Comparison of ENCODE assay signal across 8 cellular contexts in the genomic region with DNA sequence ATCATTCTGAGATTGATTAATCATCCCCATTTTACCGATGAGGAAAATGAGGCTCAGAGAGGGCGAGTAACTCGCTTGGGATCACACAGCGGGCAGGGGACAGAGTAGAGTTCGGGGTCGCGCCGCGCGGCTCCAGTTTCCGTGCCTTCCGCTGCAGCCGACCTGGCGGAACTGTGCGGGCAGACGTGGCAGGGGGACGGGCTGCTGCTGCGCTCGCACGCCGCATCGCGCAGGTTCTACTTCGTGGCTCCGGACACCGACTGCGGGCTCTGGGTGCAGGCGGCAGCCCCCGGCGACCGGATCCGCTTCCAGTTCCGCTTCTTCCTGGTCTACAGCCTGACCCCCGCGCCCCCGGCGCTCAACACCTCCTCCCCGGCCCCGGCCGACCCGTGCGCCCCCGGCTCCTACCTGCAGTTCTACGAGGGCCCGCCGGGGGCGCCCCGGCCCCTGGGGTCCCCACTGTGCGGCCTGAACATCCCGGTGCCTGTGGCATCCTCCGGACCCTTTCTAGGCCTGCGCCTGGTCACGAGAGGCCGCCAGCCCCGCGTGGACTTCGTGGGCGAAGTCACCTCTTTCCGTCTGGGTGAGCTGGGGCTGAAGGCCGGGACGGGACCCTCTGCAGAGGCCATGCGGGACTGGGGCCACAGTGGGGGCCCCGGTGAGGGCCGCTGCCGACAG. TPM values are rescaled to one million over a fixed set of nuclear protein-coding genes. Genes with fewer than 3 reads are reported as not detected.
A peak's percentile ranks its signal among the peaks of the same experiment; 100 is the strongest.
DNase-seq lines count a peak whose midpoint lies in the region; ATAC-seq, FAIRE-seq and TF ChIP-seq lines count a peak whose summit lies in the region.

No MANE protein-coding gene starts in this region.

- intact Hi-C loops in naive thymus-derived CD4-positive, alpha-beta T cell (cut with micrococcal nuclease), result loop anchor here (1.0 to 10.0 kb wide), 2 partner anchors 120 to 150 kb away; partner anchors contain the start of gene HSPG2 (in 1 of the 2)

- H3K27me3 ChIP-seq in endodermal cell (ENCODE audit: control insufficient read depth, insufficient read depth, low read length, poor library complexity, severe bottlenecking), result no peaks in the 10 kb centered on the region
- H3K27me3 ChIP-seq in naive thymus-derived CD4-positive, alpha-beta T cell (ENCODE audit: control insufficient read depth in 2 of 2, insufficient read depth in 2 of 2, low read length in 2 of 2), result peaks cover 0 to 4% of the 10 kb centered on the region in 2 donors
- H3K27me3 ChIP-seq in MG63, result no peaks in the 10 kb centered on the region

- H3K36me3 Mint-ChIP-seq in endodermal cell (ENCODE audit: low read depth), result peaks cover 2% of the 10 kb centered on the region
- peaks cover 0 to 4% (median 0%) of the 10 kb centered on the region in 5 donors for H3K36me3 Mint-ChIP-seq in naive thymus-derived CD4-positive, alpha-beta T cell

- FAIRE-seq in GM19239 (lab: Jason Lieb, UNC), result no peak

- H3K4me3 Mint-ChIP-seq in endodermal cell, result peak overlapping the region; percentile 59
- H3K4me3 Mint-ChIP-seq in naive thymus-derived CD4-positive, alpha-beta T cell, result peak overlapping the region; percentile 45 to 84 (median 71)

- no peak overlapping the region for H3K27ac Mint-ChIP-seq in endodermal cell
- no peak overlapping the region for H3K27ac Mint-ChIP-seq in naive thymus-derived CD4-positive, alpha-beta T cell

- CTCF ChIA-PET in naive thymus-derived CD4-positive, alpha-beta T cell (lab: Charles Lee), result no interaction called here

- peak; percentile 66 for DNase-seq in GM19239 (ENCODE audit: insufficient read length, low spot score)
- peak; percentile 7 for DNase-seq in T-helper 9 cell
- DNase-seq in endodermal cell, result peak; percentile 91
- DNase-seq in naive thymus-derived CD4-positive, alpha-beta T cell, result peak in 6 of 9 donors; percentile 19 to 46 (median 28)
- DNase-seq in middle frontal gyrus (ENCODE audit: extremely low spot score, low spot score), result no peak
- DNase-seq in MG63, result no peak

- peak overlapping the region; percentile 71 for H3K4me3 ChIP-seq in endodermal cell (ENCODE audit: low read length)
- H3K4me3 ChIP-seq in naive thymus-derived CD4-positive, alpha-beta T cell (ENCODE audit: low read length), result peak overlapping the region; percentile 33
- no peak overlapping the region for H3K4me3 ChIP-seq in MG63

- peaks cover 9% of the 10 kb centered on the region for H3K27me3 Mint-ChIP-seq in endodermal cell (ENCODE audit: insufficient read depth)
- H3K27me3 Mint-ChIP-seq in naive thymus-derived CD4-positive, alpha-beta T cell, result peaks cover 10 to 31% (median 15%) of the 10 kb centered on the region in 5 donors

- POLR2A ChIA-PET in naive thymus-derived CD4-positive, alpha-beta T cell (lab: Charles Lee), result no interaction called here

- WGBS in endodermal cell (ENCODE audit: insufficient coverage in 1 of 2, insufficient read length in 1 of 2), 2 experiments, result 14 to 18% methylated on average over 25 to 65 of the region's 65 CpGs

- H3K36me3 ChIP-seq in endodermal cell (ENCODE audit: control insufficient read depth, insufficient read depth, low read length), result peaks cover 4% of the 10 kb centered on the region
- no peaks in the 10 kb centered on the region for H3K36me3 ChIP-seq in naive thymus-derived CD4-positive, alpha-beta T cell (ENCODE audit: control insufficient read depth in 2 of 3, insufficient read depth in 3 of 3, low read length in 3 of 3)
- H3K36me3 ChIP-seq in MG63, result peaks cover 7% of the 10 kb centered on the region

- no peaks in the 10 kb centered on the region for H3K9me3 ChIP-seq in endodermal cell (ENCODE audit: control insufficient read depth, low read length)
- no peaks in the 10 kb centered on the region for H3K9me3 ChIP-seq in naive thymus-derived CD4-positive, alpha-beta T cell (ENCODE audit: control insufficient read depth in 2 of 3, low read length in 3 of 3)
- no peaks in the 10 kb centered on the region for H3K9me3 ChIP-seq in MG63

- peak; percentile 80 for ATAC-seq in naive thymus-derived CD4-positive, alpha-beta T cell
- ATAC-seq in HG03175 (IDR thresholded peaks at IDR 0.05; ENCODE audit: unreplicated experiment), result no peak
- no peak for ATAC-seq in GM19324 (IDR thresholded peaks at IDR 0.05; ENCODE audit: low FRiP score, unreplicated experiment)

- H3K4me1 Mint-ChIP-seq in endodermal cell, result peaks cover 2% of the 10 kb centered on the region
- peaks cover 5 to 14% (median 8%) of the 10 kb centered on the region in 7 donors for H3K4me1 Mint-ChIP-seq in naive thymus-derived CD4-positive, alpha-beta T cell

- peak overlapping the region; percentile 44 for H3K9ac ChIP-seq in endodermal cell (ENCODE audit: extremely low read depth, low read length, poor library complexity, severe bottlenecking)

- no peaks in the 10 kb centered on the region for H3K9me3 Mint-ChIP-seq in endodermal cell
- H3K9me3 Mint-ChIP-seq in naive thymus-derived CD4-positive, alpha-beta T cell, result peaks cover 0 to 2% (median 0%) of the 10 kb centered on the region in 11 donors

- no peak overlapping the region for H3K27ac ChIP-seq in endodermal cell (ENCODE audit: low read depth, low read length)
- no peak overlapping the region for H3K27ac ChIP-seq in naive thymus-derived CD4-positive, alpha-beta T cell (ENCODE audit: low read depth, low read length)

- no peaks in the 10 kb centered on the region for H3K4me1 ChIP-seq in endodermal cell (ENCODE audit: control insufficient read depth, insufficient read depth, low read length)
- H3K4me1 ChIP-seq in naive thymus-derived CD4-positive, alpha-beta T cell (ENCODE audit: control insufficient read depth in 2 of 2, insufficient read depth in 2 of 2, low read length in 2 of 2), result no peaks in the 10 kb centered on the region

- peak; percentile 98 for TF ChIP-seq CTCF in endodermal cell (conservative IDR thresholded peaks at IDR 0.05)

RNA-seq across cellular contexts. Expression of gene LDLRAD2, which starts 2.3 kb away (rescaled TPM):
- under 1 TPM; 0.58 to 0.88 TPM for total RNA-seq in endodermal cell
- 0.39 TPM for polyA plus RNA-seq in endodermal cell (2013, experiment 1 of 2)
- 0.33 TPM for polyA plus RNA-seq in endodermal cell (2013, experiment 2 of 2)
- under 1 TPM in 2 of 5 experiments, not detected in 3; 0.66 to 0.86 TPM for total RNA-seq in naive thymus-derived CD4-positive, alpha-beta T cell
- not detected for polyA plus RNA-seq in naive thymus-derived CD4-positive, alpha-beta T cell
- total RNA-seq in MG63 (2014; rRNA removed; shearing (Covaris generic); ENCODE audit: low replicate concordance), result not detected in 2 replicates

RNA-seq across cellular contexts. Expression of gene USP48, which starts 31.4 kb away (rescaled TPM):
- total RNA-seq in endodermal cell, result 10 to 100 TPM; 73.8 to 78.6 TPM
- polyA plus RNA-seq in endodermal cell (2013, experiment 1 of 2), result 47.3 TPM
- polyA plus RNA-seq in endodermal cell (2013, experiment 2 of 2), result 44.4 TPM
- 100 to 1,000 TPM in 2 of 5 experiments, 10 to 100 TPM in 3; 74.7 to 107 (median 83.9) TPM for total RNA-seq in naive thymus-derived CD4-positive, alpha-beta T cell
- polyA plus RNA-seq in naive thymus-derived CD4-positive, alpha-beta T cell, result 10 to 100 TPM; 34.8 to 39.1 TPM
- 18.7 and 32.8 TPM in 2 replicates for total RNA-seq in MG63 (2014; rRNA removed; shearing (Covaris generic); ENCODE audit: low replicate concordance)

Comparison
In these comparisons a context has a peak if more than half of its experiments do, and no peak if none do; other contexts are left out.
1. DNase-seq: peak in GM19239 (single experiment), T-helper 9 cell (single experiment), endodermal cell (single experiment) and naive thymus-derived CD4-positive, alpha-beta T cell (6 of 9); none in middle frontal gyrus (single experiment) and MG63 (single experiment).